ENCODE assay signal across 8 cellular contexts in genomic region chrX:109732780-109733657, GRCh38.
DNase-seq lines count a peak whose midpoint lies in the region; ATAC-seq and TF ChIP-seq lines count a peak whose summit lies in the region.

TSS of gene ACSL4 (minus strand) at chrX:109733257. CDS start at chrX:109683363, 49,894 bp downstream.

- peak within 1 kb of the TSS; percentile 52; the same call in 1 of the 2 replicates for H3K27ac ChIP-seq in WERI-Rb-1
- no peak within 1 kb of the TSS for H3K27ac ChIP-seq in iPS-20b (ENCODE audit: low read length)
- peak within 1 kb of the TSS; percentile 58 to 93 (median 86) for H3K27ac ChIP-seq in skin epidermis

- H3K9me3 ChIP-seq in WERI-Rb-1 (ENCODE audit: severe bottlenecking) (no peaks in the 10 kb centered on the region), iPS-20b (ENCODE audit: insufficient read depth, low read depth, low read length) (no peaks in the 10 kb centered on the region)

- no peak for TF ChIP-seq CTCF in WERI-Rb-1 (IDR thresholded peaks at IDR 0.05; ENCODE audit: low read depth, low read length)

- H3K9ac ChIP-seq in iPS-20b (ENCODE audit: low read depth, low read length) = peak within 1 kb of the TSS; percentile 89

- H3K27me3 ChIP-seq in WERI-Rb-1 (ENCODE audit: insufficient read depth, low read depth, severe bottlenecking) (peaks cover 23% of the 10 kb centered on the region), iPS-20b (ENCODE audit: insufficient read depth, low read length) (peaks cover 15% of the 10 kb centered on the region)

- H3K4me3 ChIP-seq in WERI-Rb-1 (ENCODE audit: low read depth, low read length) (peak within 1 kb of the TSS; percentile 59), iPS-20b (ENCODE audit: low read length) (peak within 1 kb of the TSS; percentile 92), skin epidermis (peak within 1 kb of the TSS; percentile 52 to 74 (median 66))

- DNase-seq in NCI-H2029 (lab: John Stamatoyannopoulos, UW) = peak; percentile 54
- no peak for DNase-seq in NCI-H2029 treated with DMSO at 0.1 percent for 48 hours (lab: John Stamatoyannopoulos, UW)
- peak; percentile 95 for DNase-seq in NCI-H2227 (lab: John Stamatoyannopoulos, UW; ENCODE audit: unreplicated experiment)
- DNase-seq in WERI-Rb-1 = peak; percentile 81
- peak; percentile 44 to 78 for DNase-seq in T47D (ENCODE audit: low read depth in 1 of 2, low spot score in 1 of 2)

- in situ Hi-C loops in T47D (cut with HindIII; ENCODE audit: low pct_unique_long_range_greater_than_20kb, low sequenced_read_pairs) = no loop called here

- no peaks in the 10 kb centered on the region for H3K36me3 ChIP-seq in WERI-Rb-1
- no peaks in the 10 kb centered on the region for H3K36me3 ChIP-seq in iPS-20b (ENCODE audit: insufficient read depth, low read depth, low read length)

- no peaks in the 10 kb centered on the region; the same call in 1 of the 2 replicates for H3K4me1 ChIP-seq in iPS-20b (ENCODE audit: insufficient read depth, low read length)

- peak; percentile 77 for ATAC-seq in HG03095 (IDR thresholded peaks at IDR 0.05; ENCODE audit: unreplicated experiment)
